8 cellular contexts compared by ENCODE assay signal in genomic region chr15:75278497-75278896, GRCh38. TPM values are rescaled to one million over a fixed set of nuclear protein-coding genes. Genes with fewer than 3 reads are reported as not detected.
"Had no signal": no experiment of that assay in that cellular context is flagged by ENCODE, and none has a peak within 500 bp of the region (broad histone marks: within the 10 kb centered on the region; RNA-seq: fewer than 3 reads in every experiment).

No MANE protein-coding gene starts in this region.

RNA-seq across cellular contexts. Expression of gene GOLGA6D, which starts 4.1 kb away (rescaled TPM):
- total RNA-seq: activated B cell treated with CpG ODN at 0.5 μM for 24 hours; activated CD4-positive, alpha-beta T cell treated with anti-CD3 and anti-CD28 coated beads, Interleukin-2, amount 10 ng/mL, durations not matched to agents 7 days and 5 days; activated CD8-positive, alpha-beta memory T cell treated with anti-CD3 and anti-CD28 coated beads for 36 hours; activated naive CD8-positive, alpha-beta T cell treated with anti-CD3 and anti-CD28 coated beads for 36 hours; activated T-helper 2 cell treated with anti-CD3 and anti-CD28 coated beads, Interferon-gamma antibody, Interleukin-2, Interleukin-4, amounts not matched to agents 10 μg/mL and 5 μg/mL and 100 μg/mL, durations not matched to agents 14 hours and 24 hours and 36 hours; Peyer's patch had no signal

RNA-seq across cellular contexts. Expression of gene GOLGA6C, which starts 20.4 kb away (rescaled TPM):
- total RNA-seq: activated B cell treated with CpG ODN at 0.5 μM for 24 hours; activated CD4-positive, alpha-beta memory T cell treated with anti-CD3 and anti-CD28 coated beads for 36 hours; activated CD4-positive, alpha-beta T cell treated with anti-CD3 and anti-CD28 coated beads, Interleukin-2, amount 10 ng/mL, durations not matched to agents 7 days and 5 days; activated CD8-positive, alpha-beta memory T cell treated with anti-CD3 and anti-CD28 coated beads for 36 hours; activated naive CD8-positive, alpha-beta T cell treated with anti-CD3 and anti-CD28 coated beads for 36 hours; activated T-helper 2 cell treated with anti-CD3 and anti-CD28 coated beads, Interferon-gamma antibody, Interleukin-2, Interleukin-4, amounts not matched to agents 10 μg/mL and 5 μg/mL and 100 μg/mL, durations not matched to agents 14 hours and 24 hours and 36 hours; Peyer's patch; T-helper 17 cell had no signal
